In the genomic region with DNA sequence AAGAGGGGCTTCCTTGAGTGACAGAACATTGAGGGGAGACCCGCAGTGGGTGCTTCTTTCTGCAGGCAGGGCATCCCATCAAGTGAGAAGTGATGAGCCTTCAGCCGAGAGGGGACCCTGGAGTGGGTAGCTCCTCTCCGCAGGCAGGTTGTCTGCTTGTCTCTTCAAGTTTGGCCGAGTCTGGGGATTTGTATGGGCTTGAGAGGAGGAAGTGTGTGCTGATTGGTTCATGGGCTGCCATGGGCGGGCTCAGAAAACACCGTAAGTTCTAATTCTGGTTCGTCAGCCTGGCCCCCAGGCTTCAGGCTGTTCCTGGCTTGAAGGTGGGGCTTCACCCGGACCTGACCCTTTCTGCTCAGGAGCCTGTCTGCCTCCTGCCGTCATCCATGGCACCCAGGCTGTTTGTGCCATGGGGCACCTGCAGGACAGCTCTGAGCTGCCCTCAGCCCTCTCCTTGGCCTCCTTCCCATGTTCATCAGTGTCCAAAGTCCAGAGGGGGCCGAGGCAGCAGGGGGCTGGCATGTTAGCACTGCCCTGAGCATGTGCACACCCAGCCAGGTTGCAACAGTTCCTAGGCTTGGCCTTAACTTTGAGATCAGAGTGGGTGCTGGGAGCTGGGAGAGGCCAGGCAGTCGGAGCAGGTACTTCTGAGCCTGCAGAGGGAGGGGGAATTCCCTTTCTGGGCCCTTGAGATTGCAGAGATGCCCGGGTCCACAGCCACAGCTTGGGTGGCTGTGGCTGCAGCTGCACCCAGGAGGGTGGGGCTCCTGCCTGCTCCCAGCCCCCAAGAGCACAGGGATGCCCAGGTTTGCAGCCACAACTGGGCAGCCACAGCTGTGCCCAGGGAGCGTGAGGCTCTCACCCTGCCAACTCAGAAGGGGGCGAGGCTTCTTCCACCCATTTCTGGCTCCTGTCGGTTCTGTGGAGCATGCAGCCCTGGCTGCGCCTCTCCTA, we compare ENCODE assay signal across 9 cellular contexts. TPM values are rescaled to one million over a fixed set of nuclear protein-coding genes. Genes with fewer than 3 reads are reported as not detected.
DNase-seq lines count a peak whose midpoint lies in the region; ATAC-seq and TF ChIP-seq lines count a peak whose summit lies in the region.
"Had no signal": no experiment of that assay in that cellular context is flagged by ENCODE, and none has a peak within 500 bp of the region (broad histone marks: within the 10 kb centered on the region; RNA-seq: fewer than 3 reads in every experiment).

No MANE protein-coding gene starts in this region.

- H3K27ac ChIP-seq in spleen: peak overlapping the region in 2 of 8 donors; percentile 7 to 32

- H3K9me3 Mint-ChIP-seq in activated CD8-positive, alpha-beta T cell treated with anti-CD3 and anti-CD28 coated beads, Interleukin-2, amount 10 ng/mL, durations not matched to agents 7 days and 5 days (ENCODE audit: insufficient read depth): no peaks in the 10 kb centered on the region
- H3K9me3 Mint-ChIP-seq: brain had no signal

- TF ChIP-seq POLR2A in spleen (IDR thresholded peaks at IDR 0.05): no peak

- no peak for DNase-seq in activated CD8-positive, alpha-beta T cell treated with anti-CD3 and anti-CD28 coated beads, Interleukin-2, amount 10 ng/mL, durations not matched to agents 7 days and 5 days
- peak; percentile 79 for DNase-seq in spleen
- no peak for DNase-seq in NOMO-1 treated with dmso at 0.1 percent for 144 hours (lab: John Stamatoyannopoulos, UW; ENCODE audit: unreplicated experiment)
- no peak for DNase-seq in stimulated activated naive CD4-positive, alpha-beta T cell (lab: John Stamatoyannopoulos, UW)
- no peak for DNase-seq in NCI-H1105 treated with DMSO at 0.1 percent for 48 hours (lab: John Stamatoyannopoulos, UW)
- DNase-seq: activated CD4-positive, alpha-beta T cell treated with anti-CD3 and anti-CD28 coated beads, Interleukin-2, amount 50 U/mL, for 4 hours had no signal

- intact Hi-C loops in spleen (cut with DNase I; ENCODE audit: low total_unique reads): no loop called here

- peak overlapping the region; percentile 28 for H3K27ac Mint-ChIP-seq in activated CD8-positive, alpha-beta T cell treated with anti-CD3 and anti-CD28 coated beads, Interleukin-2, amount 10 ng/mL, durations not matched to agents 7 days and 5 days
- H3K27ac Mint-ChIP-seq: brain had no signal

- peak overlapping the region in 2 of 8 donors; percentile 16 to 44 for H3K4me3 ChIP-seq in spleen

- CTCF ChIA-PET in activated CD8-positive, alpha-beta T cell treated with anti-CD3 and anti-CD28 coated beads, Interleukin-2, amount 10 ng/mL, durations not matched to agents 7 days and 5 days (lab: Charles Lee): interaction anchor here (1.2 to 6.3 kb wide), 3 partner anchors 8 to 440 kb away, joined by 3 to 36 read pairs (median 4); a partner anchor contains a TSS

- no peaks in the 10 kb centered on the region for H3K9me3 ChIP-seq in spleen

- peaks cover 5% of the 10 kb centered on the region for H3K4me1 Mint-ChIP-seq in activated CD8-positive, alpha-beta T cell treated with anti-CD3 and anti-CD28 coated beads, Interleukin-2, amount 10 ng/mL, durations not matched to agents 7 days and 5 days (ENCODE audit: low read depth)
- H3K4me1 Mint-ChIP-seq: brain had no signal

- ATAC-seq in GM19035 (IDR thresholded peaks at IDR 0.05; ENCODE audit: unreplicated experiment) (peak; percentile 73), HG02798 (IDR thresholded peaks at IDR 0.05; ENCODE audit: poor library complexity, unreplicated experiment) (peak; percentile 88)
- ATAC-seq in activated CD8-positive, alpha-beta T cell treated with anti-CD3 and anti-CD28 coated beads, Interleukin-2, amount 10 ng/mL, durations not matched to agents 7 days and 5 days: peak; percentile 44

- H3K27me3 Mint-ChIP-seq in activated CD8-positive, alpha-beta T cell treated with anti-CD3 and anti-CD28 coated beads, Interleukin-2, amount 10 ng/mL, durations not matched to agents 7 days and 5 days (ENCODE audit: low read depth): no peaks in the 10 kb centered on the region
- H3K27me3 Mint-ChIP-seq: brain had no signal

- H3K36me3 Mint-ChIP-seq in activated CD8-positive, alpha-beta T cell treated with anti-CD3 and anti-CD28 coated beads, Interleukin-2, amount 10 ng/mL, durations not matched to agents 7 days and 5 days (ENCODE audit: low read depth): peaks cover 48% of the 10 kb centered on the region

- 74 to 86% (median 84%) methylated on average over 10 to 16 of the region's 16 CpGs for WGBS in spleen, 5 donors

- TF ChIP-seq CTCF in spleen (IDR thresholded peaks at IDR 0.05 in 8 of 11, conservative IDR thresholded peaks at IDR 0.05 in 3 of 11): no peak

- no peaks in the 10 kb centered on the region for H3K27me3 ChIP-seq in spleen (replicated peaks in 1 of 7)

- H3K36me3 ChIP-seq in spleen: peaks cover 3 to 90% (median 38%) of the 10 kb centered on the region in 6 donors

- H3K4me1 ChIP-seq in spleen: peaks cover 0 to 21% (median 0%) of the 10 kb centered on the region in 6 donors

- no peak overlapping the region for H3K4me3 Mint-ChIP-seq in activated CD8-positive, alpha-beta T cell treated with anti-CD3 and anti-CD28 coated beads, Interleukin-2, amount 10 ng/mL, durations not matched to agents 7 days and 5 days
- H3K4me3 Mint-ChIP-seq: brain had no signal

- POLR2A ChIA-PET in activated CD8-positive, alpha-beta T cell treated with anti-CD3 and anti-CD28 coated beads, Interleukin-2, amount 10 ng/mL, durations not matched to agents 7 days and 5 days (lab: Charles Lee): interaction anchor here (1.3 to 5.2 kb wide), 2 partner anchors 12 to 15 kb away, joined by 4 to 22 read pairs; a partner anchor contains a TSS

RNA-seq across cellular contexts. Expression of a gene that starts 13.5 kb away (rescaled TPM):
- total RNA-seq in activated CD8-positive, alpha-beta T cell treated with anti-CD3 and anti-CD28 coated beads, Interleukin-2, amount 10 ng/mL, durations not matched to agents 7 days and 5 days: 100 to 1,000 TPM in 1 of 2 experiments, 10 to 100 TPM in 1; 96.2 to 102 TPM
- total RNA-seq in spleen: 10 to 100 TPM in 6 of 7 donors, 1 to 10 TPM in 1; 9.4 to 23.0 (median 14.7) TPM
- 10 to 100 TPM in 2 of 3 donors, 1 to 10 TPM in 1; 8.6 to 18.7 (median 18.1) TPM for polyA plus RNA-seq in spleen

RNA-seq across cellular contexts. Expression of a gene that starts 13.8 kb away (rescaled TPM):
- total RNA-seq in activated CD8-positive, alpha-beta T cell treated with anti-CD3 and anti-CD28 coated beads, Interleukin-2, amount 10 ng/mL, durations not matched to agents 7 days and 5 days: 10 to 100 TPM; 20.1 to 20.3 TPM
- 10 to 100 TPM; 11.7 to 17.0 (median 15.8) TPM for total RNA-seq in spleen
- 1 to 10 TPM; 2.3 to 3.4 (median 2.6) TPM for polyA plus RNA-seq in spleen

Comparison
In these comparisons a context has a peak if more than half of its experiments do, and no peak if none do; other contexts are left out.
1. RNA of a gene that starts 13.5 kb away (total RNA-seq): 96.2 to 102 TPM in activated CD8-positive, alpha-beta T cell treated with anti-CD3 and anti-CD28 coated beads, Interleukin-2, amount 10 ng/mL, durations not matched to agents 7 days and 5 days; 9.4 to 23.0 TPM in spleen; every median in the first group is over 4 times any median in the second.
2. Peak in every context shown above with its lines, with median percentiles within 50 percentile points of each other: ATAC-seq.